In genomic region chr6:154123131-154123530, GRCh38 we compare ENCODE assay signal across 25 cellular contexts.
A peak's percentile ranks its signal among the peaks of the same experiment; 100 is the strongest.
DNase-seq lines count a peak whose midpoint lies in the region; ATAC-seq and TF ChIP-seq lines count a peak whose summit lies in the region.
"Had no signal": no experiment of that assay in that cellular context is flagged by ENCODE, and none has a peak within 500 bp of the region (broad histone marks: within the 10 kb centered on the region; RNA-seq: fewer than 3 reads in every experiment).

No MANE protein-coding gene starts in this region.

- in situ Hi-C loops in SK-MEL-5 (cut with HindIII; ENCODE audit: low pct_unique_long_range_greater_than_20kb, low sequenced_read_pairs) = no loop called here

- no peak overlapping the region for H3K27ac Mint-ChIP-seq in neural crest cell (ENCODE audit: unreplicated experiment)
- H3K27ac Mint-ChIP-seq: CD4-positive, alpha-beta memory T cell had no signal

- no peaks in the 10 kb centered on the region for H3K27me3 Mint-ChIP-seq in neural crest cell (ENCODE audit: low read depth)

- H3K4me3 Mint-ChIP-seq in neural crest cell = peak overlapping the region; percentile 5
- H3K4me3 Mint-ChIP-seq: CD4-positive, alpha-beta memory T cell had no signal

- H3K4me1 Mint-ChIP-seq in neural crest cell = peaks cover 41% of the 10 kb centered on the region
- H3K4me1 Mint-ChIP-seq: CD4-positive, alpha-beta memory T cell had no signal

- no peak for TF ChIP-seq CTCF in neural crest cell (conservative IDR thresholded peaks at IDR 0.05)

- peaks cover 7% of the 10 kb centered on the region for H3K9me3 Mint-ChIP-seq in neural crest cell

- peak; percentile 97 for DNase-seq in SK-MEL-5 (ENCODE audit: low read depth, low spot score)
- peak; percentile 19 for DNase-seq in epidermal melanocyte (ENCODE audit: insufficient read length, low spot score)
- DNase-seq in neural crest cell (ENCODE audit: low read depth, low spot score) = no peak
- DNase-seq in NCI-H69 (lab: John Stamatoyannopoulos, UW) = no peak
- no peak for DNase-seq in DMS53 treated with DMSO at 0.1 percent for 48 hours (lab: John Stamatoyannopoulos, UW; ENCODE audit: unreplicated experiment)
- DNase-seq in D341Med (ENCODE audit: low spot score) = no peak
- DNase-seq: C1 segment of cervical spinal cord; Caco-2; CD4-positive, alpha-beta memory T cell; DMS 273 treated with DMSO at 0.1 percent for 48 hours; DMS79 treated with DMSO at 0.1 percent for 48 hours; GF-D8; Karpas-422; NCI-H1092 treated with DMSO at 0.1 percent for 48 hours; NCI-H146; NCI-H1930; NCI-H2107; NCI-H524 treated with DMSO at 0.1 percent for 48 hours; NCI-H82; PC-9; RPMI8226; SHP77 had no signal

- no peaks in the 10 kb centered on the region for H3K36me3 Mint-ChIP-seq in neural crest cell (ENCODE audit: low read depth)
- H3K36me3 Mint-ChIP-seq: CD4-positive, alpha-beta memory T cell had no signal

- no peak for ATAC-seq in GM18517 (IDR thresholded peaks at IDR 0.05; ENCODE audit: unreplicated experiment)
- ATAC-seq: HCT116, HepG2 had no signal

Comparison
In these comparisons a context has a peak if more than half of its experiments do, and no peak if none do; other contexts are left out.
1. DNase-seq: peak in SK-MEL-5 (single experiment) and epidermal melanocyte (single experiment); none in neural crest cell (single experiment), NCI-H69 (single experiment), DMS53 treated with DMSO at 0.1 percent for 48 hours (single experiment) and D341Med (single experiment).